Comparison of ENCODE assay signal across 10 cellular contexts in genomic region chr1:202007703-202008489, GRCh38. TPM values are rescaled to one million over a fixed set of nuclear protein-coding genes. Genes with fewer than 3 reads are reported as not detected.
DNase-seq lines count a peak whose midpoint lies in the region; ATAC-seq, FAIRE-seq and TF ChIP-seq lines count a peak whose summit lies in the region.
"Had no signal": no experiment of that assay in that cellular context is flagged by ENCODE, and none has a peak within 500 bp of the region (broad histone marks: within the 10 kb centered on the region; RNA-seq: fewer than 3 reads in every experiment).

No MANE protein-coding gene starts in this region.

- peak overlapping the region; percentile 58; the same call in 1 of the 2 replicates for H2AK5ac ChIP-seq in H1 (ENCODE audit: low read depth, low read length)

- H3K18ac ChIP-seq in H1 (ENCODE audit: extremely low read depth, low read length): peak overlapping the region; percentile 85

- peak; percentile 98 for DNase-seq in DMS53 (lab: John Stamatoyannopoulos, UW)
- DNase-seq in NCI-H2196 treated with DMSO at 0.1 percent for 48 hours (lab: John Stamatoyannopoulos, UW; ENCODE audit: unreplicated experiment): peak; percentile 19
- peak; percentile 82 for DNase-seq in H1 (ENCODE audit: low read depth in 1 of 2, low spot score in 2 of 2)
- no peak for DNase-seq in activated naive CD4-positive, alpha-beta T cell treated with anti-CD3 and anti-CD28 coated beads for 36 hours
- DNase-seq in UCSD-AML1 (lab: John Stamatoyannopoulos, UW; ENCODE audit: unreplicated experiment): no peak
- no peak for DNase-seq in brain microvascular endothelial cell
- DNase-seq: activated naive CD8-positive, alpha-beta T cell treated with anti-CD3 and anti-CD28 coated beads, Interleukin-2, amount 50 U/mL, for 24 hours had no signal

- H3K27me3 Mint-ChIP-seq in activated naive CD4-positive, alpha-beta T cell treated with anti-CD3 and anti-CD28 coated beads for 36 hours (ENCODE audit: low read depth): no peaks in the 10 kb centered on the region
- H3K27me3 Mint-ChIP-seq: activated naive CD8-positive, alpha-beta T cell treated with anti-CD3 and anti-CD28 coated beads, Interleukin-2, amount 50 U/mL, for 24 hours had no signal

- 0 out of 4 replicates have a peak, but pooled peaks of 1 of the 2 experiments have one; percentile 3 for TF ChIP-seq RAD21 in H1 (IDR thresholded peaks at IDR 0.05 in 1 of 2, conservative IDR thresholded peaks at IDR 0.05 in 1 of 2; ENCODE audit: low read depth in 2 of 2, low read length in 2 of 2)

- TF ChIP-seq CTCF in H1 (IDR thresholded peaks at IDR 0.05; ENCODE audit: control extremely low read depth in 1 of 3, insufficient read depth in 1 of 3, low read depth in 1 of 3, low read length in 3 of 3): no peak
- TF ChIP-seq CTCF in brain microvascular endothelial cell (IDR thresholded peaks at IDR 0.05; ENCODE audit: low read depth, low read length, missing control alignments): no peak

- peak overlapping the region; percentile 98 for H2BK5ac ChIP-seq in H1 (ENCODE audit: low read depth, low read length)

- peak; percentile 24 to 87; a peak in 2 of 3 replicates for TF ChIP-seq EP300 in H1 (IDR thresholded peaks at IDR 0.05; ENCODE audit: borderline replicate concordance in 1 of 2, low read depth in 2 of 2, low read length in 2 of 2)

- peaks cover 0 to 13% of the 10 kb centered on the region in 2 experiments; a peak in 1 of 4 replicates for H3K79me2 ChIP-seq in H1 (ENCODE audit: control insufficient read depth in 1 of 2, insufficient read depth in 2 of 2, low read length in 2 of 2)

- in situ Hi-C loops in brain microvascular endothelial cell (cut with HindIII; ENCODE audit: low pct_ligation_motif_present, low sequenced_read_pairs): loop anchor here (25.0 kb wide), 1 partner anchor 129 kb away; the partner anchor contains the start of gene ARL8A

- peak overlapping the region; percentile 94 for H2BK20ac ChIP-seq in H1 (ENCODE audit: low read length)

- H4K5ac ChIP-seq in H1 (ENCODE audit: insufficient read length, low read depth, low read length): peak overlapping the region; percentile 97

- peaks cover 10% of the 10 kb centered on the region for H3K36me3 Mint-ChIP-seq in activated naive CD4-positive, alpha-beta T cell treated with anti-CD3 and anti-CD28 coated beads for 36 hours (ENCODE audit: low read depth)

- H2BK12ac ChIP-seq in H1 (ENCODE audit: low read depth, low read length): peak overlapping the region; percentile 91

- peak overlapping the region; percentile 67 to 88 for H3K4me2 ChIP-seq in H1 (ENCODE audit: insufficient read depth in 1 of 2, low read depth in 2 of 2, low read length in 2 of 2)

- no peak overlapping the region for H3K14ac ChIP-seq in H1 (ENCODE audit: insufficient read length)

- H3K36me3 ChIP-seq in H1 (ENCODE audit: control insufficient read depth in 2 of 4, insufficient read depth in 4 of 4, low read length in 3 of 4): peaks cover 14 to 36% (median 20%) of the 10 kb centered on the region in 4 experiments; a peak in 7 of 8 replicates
- H3K36me3 ChIP-seq in mucosa of rectum (ENCODE audit: control insufficient read depth in 2 of 2, insufficient read depth in 2 of 2, low read length in 2 of 2): peaks cover 43 to 60% of the 10 kb centered on the region in 2 donors
- H3K36me3 ChIP-seq in brain microvascular endothelial cell (replicated peaks): peaks cover 24% of the 10 kb centered on the region

- H4K8ac ChIP-seq in H1 (ENCODE audit: extremely low read depth, insufficient read depth, low read length): no peak overlapping the region; the same call in none of the 2 replicates

- no peak overlapping the region for H3K56ac ChIP-seq in H1 (replicated peaks; ENCODE audit: insufficient read length, low read depth, low read length)

- no peaks in the 10 kb centered on the region for H3K27me3 ChIP-seq in H1 (replicated peaks in 1 of 4; ENCODE audit: control insufficient read depth in 3 of 4, extremely low read depth in 1 of 4, insufficient read depth in 3 of 4, low read length in 3 of 4)
- no peaks in the 10 kb centered on the region for H3K27me3 ChIP-seq in mucosa of rectum (ENCODE audit: control insufficient read depth in 2 of 2, insufficient read depth in 2 of 2, low read length in 2 of 2)
- no peaks in the 10 kb centered on the region for H3K27me3 ChIP-seq in brain microvascular endothelial cell (replicated peaks)

- peaks cover 5% of the 10 kb centered on the region for H3K79me1 ChIP-seq in H1 (ENCODE audit: low read depth, low read length)

- no peak for ATAC-seq in HG03469 (IDR thresholded peaks at IDR 0.05; ENCODE audit: unreplicated experiment)
- ATAC-seq: activated naive CD8-positive, alpha-beta T cell treated with anti-CD3 and anti-CD28 coated beads, Interleukin-2, amount 50 U/mL, for 24 hours had no signal

- H3K4me3 ChIP-seq in H1 (ENCODE audit: extremely low read depth in 1 of 4, insufficient read depth in 2 of 4, low read depth in 3 of 4, low read length in 4 of 4) (peak overlapping the region; percentile 19 to 48 (median 24); a peak in 7 of 8 replicates), mucosa of rectum (ENCODE audit: low read length in 2 of 2) (peak overlapping the region; percentile 31 to 54), brain microvascular endothelial cell (ENCODE audit: low read depth, low read length) (no peak overlapping the region)

- CTCF ChIA-PET in H1 (lab: Charles Lee; ENCODE audit: partially characterized antibody): interaction anchor here (0.7 to 27.9 kb wide), 37 partner anchors 9 to 199 kb away, joined by 3 to 1014 read pairs (median 4); partner anchors contain the start of genes GPR37L1 and RNPEP
- CTCF ChIA-PET in activated naive CD4-positive, alpha-beta T cell treated with anti-CD3 and anti-CD28 coated beads for 36 hours (lab: Charles Lee): interaction anchor here (0.8 to 3.2 kb wide), 9 partner anchors 10 to 331 kb away, joined by 3 to 14 read pairs (median 3); no protein-coding TSS in a partner anchor

- no peak for TF ChIP-seq POLR2A in H1 (IDR thresholded peaks at IDR 0.05; ENCODE audit: control extremely low read depth in 1 of 2, low read depth in 2 of 2, low read length in 2 of 2)

- H3K27ac ChIP-seq in H1 (ENCODE audit: low read depth, low read length): peak overlapping the region; percentile 85
- H3K27ac ChIP-seq in mucosa of rectum (ENCODE audit: low read depth in 2 of 2, low read length in 2 of 2): peak overlapping the region; percentile 87 to 90
- H3K27ac ChIP-seq in brain microvascular endothelial cell: no peak overlapping the region

- peak overlapping the region; percentile 97; the same call in 1 of the 2 replicates for H2BK15ac ChIP-seq in H1 (ENCODE audit: low read length)

- 35% methylated on average over 9 of the region's 12 CpGs; no CpG with 5 or more reads in 1 of the 2 experiments for WGBS in H1 (ENCODE audit: extremely low coverage in 1 of 2, insufficient coverage in 1 of 2, insufficient read length in 1 of 2, insufficient replicate concordance in 2 of 2, low coverage in 1 of 2, low lambda C conversion rate in 2 of 2, missing lambda C conversion rate in 1 of 2), 2 experiments

- H2BK120ac ChIP-seq in H1 (replicated peaks; ENCODE audit: low read depth, low read length): peak overlapping the region; percentile 98

- POLR2A ChIA-PET in H1 (lab: Charles Lee; ENCODE audit: partially characterized antibody): interaction anchor here (0.7 to 6.4 kb wide), 22 partner anchors 8 to 146 kb away, joined by 3 to 98 read pairs (median 4); partner anchors contain the start of genes GPR37L1, LMOD1, RNPEP and TIMM17A

- no peak overlapping the region for H3K27ac Mint-ChIP-seq in activated naive CD4-positive, alpha-beta T cell treated with anti-CD3 and anti-CD28 coated beads for 36 hours
- H3K27ac Mint-ChIP-seq: activated naive CD8-positive, alpha-beta T cell treated with anti-CD3 and anti-CD28 coated beads, Interleukin-2, amount 50 U/mL, for 24 hours had no signal

- H4K20me1 ChIP-seq in H1 (replicated peaks in 1 of 2; ENCODE audit: control insufficient read depth in 1 of 2, insufficient read depth in 2 of 2, low read length in 2 of 2): peaks cover 2 to 4% of the 10 kb centered on the region in 2 experiments

- H3K9ac ChIP-seq in H1 (replicated peaks in 1 of 4; ENCODE audit: extremely low read depth in 1 of 4, low read depth in 3 of 4, low read length in 3 of 4) (peak overlapping the region in 2 of 4 experiments; percentile 25 to 35; a peak in 3 of 7 replicates), mucosa of rectum (ENCODE audit: low read depth in 1 of 2, low read length in 2 of 2) (peak overlapping the region; percentile 53 to 66)

- H4K91ac ChIP-seq in H1 (replicated peaks; ENCODE audit: insufficient read length, low read length): peak overlapping the region; percentile 99

- no peak overlapping the region for H2AFZ ChIP-seq in H1 (ENCODE audit: low read length)

- H3K9me3 Mint-ChIP-seq in activated naive CD4-positive, alpha-beta T cell treated with anti-CD3 and anti-CD28 coated beads for 36 hours: no peaks in the 10 kb centered on the region
- H3K9me3 Mint-ChIP-seq: activated naive CD8-positive, alpha-beta T cell treated with anti-CD3 and anti-CD28 coated beads, Interleukin-2, amount 50 U/mL, for 24 hours had no signal

- H3K23ac ChIP-seq in H1 (ENCODE audit: insufficient read length): no peak overlapping the region

- H3K4ac ChIP-seq in H1 (replicated peaks; ENCODE audit: insufficient read length, low read depth, low read length): peak overlapping the region; percentile 71

- H3K23me2 ChIP-seq in H1 (ENCODE audit: low read depth, low read length): peaks cover 9% of the 10 kb centered on the region

- H3K4me1 Mint-ChIP-seq in activated naive CD4-positive, alpha-beta T cell treated with anti-CD3 and anti-CD28 coated beads for 36 hours (ENCODE audit: low read depth): no peaks in the 10 kb centered on the region
- H3K4me1 Mint-ChIP-seq: activated naive CD8-positive, alpha-beta T cell treated with anti-CD3 and anti-CD28 coated beads, Interleukin-2, amount 50 U/mL, for 24 hours had no signal

- no peak for FAIRE-seq in H1 (lab: Jason Lieb, UNC)
- FAIRE-seq: D721Med had no signal

- intact Hi-C loops in activated naive CD4-positive, alpha-beta T cell treated with anti-CD3 and anti-CD28 coated beads for 36 hours (cut with micrococcal nuclease): no loop called here

- H3K9me3 ChIP-seq in H1 (ENCODE audit: insufficient read depth in 2 of 2, low read depth in 1 of 2, low read length in 1 of 2): no peaks in the 10 kb centered on the region
- no peaks in the 10 kb centered on the region for H3K9me3 ChIP-seq in mucosa of rectum (ENCODE audit: control insufficient read depth in 2 of 2, low read length in 2 of 2)

- H3K4me3 Mint-ChIP-seq in activated naive CD4-positive, alpha-beta T cell treated with anti-CD3 and anti-CD28 coated beads for 36 hours: no peak overlapping the region
- H3K4me3 Mint-ChIP-seq: activated naive CD8-positive, alpha-beta T cell treated with anti-CD3 and anti-CD28 coated beads, Interleukin-2, amount 50 U/mL, for 24 hours had no signal

- peaks cover 12 to 39% (median 31%) of the 10 kb centered on the region in 4 experiments for H3K4me1 ChIP-seq in H1 (replicated peaks in 1 of 4; ENCODE audit: control insufficient read depth in 3 of 4, insufficient read depth in 4 of 4, low read length in 3 of 4)
- peaks cover 20% of the 10 kb centered on the region in 2 donors for H3K4me1 ChIP-seq in mucosa of rectum (ENCODE audit: control insufficient read depth in 2 of 2, insufficient read depth in 2 of 2, low read length in 2 of 2)

RNA-seq across cellular contexts. Expression of gene ELF3, which starts 2.5 kb away (rescaled TPM):
- 15.6 and 17.3 TPM in 2 replicates for total RNA-seq in H1 (2021; fragmentation: NEBNext Ultra II Directional; extraction: Animal tissue kit (Norgen Biotek cat#: 25700))
- polyA plus RNA-seq in H1 (2011; rRNA removed): 25.0 and 32.0 TPM in 2 replicates
- 28.5 TPM for polyA plus RNA-seq in H1 (2011; cell fraction: cytosol; rRNA removed)
- 67.2 TPM for polyA plus RNA-seq in H1 (2011; cell fraction: nucleus; rRNA removed)
- 19.0 to 24.5 TPM (median 23.7 TPM) in 4 replicates for polyA plus RNA-seq in H1 (2012, experiment 1 of 2)
- polyA plus RNA-seq in H1 (2012, experiment 2 of 2): 23.1 TPM
- 3.6 TPM for polyA plus RNA-seq in H1 (2013, experiment 1 of 2)
- polyA plus RNA-seq in H1 (2013, experiment 2 of 2): 3.4 TPM
- 34.1 and 39.4 TPM in 2 replicates for polyA minus RNA-seq in H1 (2011; rRNA and poly(A)+ RNA removed)
- 26.3 TPM for polyA minus RNA-seq in H1 (2011; cell fraction: cytosol; rRNA and poly(A)+ RNA removed)
- polyA minus RNA-seq in H1 (2011; cell fraction: nucleus; rRNA and poly(A)+ RNA removed): 37.4 TPM
- total RNA-seq in activated naive CD4-positive, alpha-beta T cell treated with anti-CD3 and anti-CD28 coated beads for 36 hours: under 1 TPM; 0.27 to 0.31 TPM

RNA-seq across cellular contexts. Expression of gene RNPEP, which starts 25.4 kb away (rescaled TPM):
- total RNA-seq in H1 (2021; fragmentation: NEBNext Ultra II Directional; extraction: Animal tissue kit (Norgen Biotek cat#: 25700)): 45.2 and 51.1 TPM in 2 replicates
- 34.1 and 47.0 TPM in 2 replicates for polyA plus RNA-seq in H1 (2011; rRNA removed)
- polyA plus RNA-seq in H1 (2011; cell fraction: cytosol; rRNA removed): 35.4 TPM
- polyA plus RNA-seq in H1 (2011; cell fraction: nucleus; rRNA removed): 55.7 TPM
- polyA plus RNA-seq in H1 (2012, experiment 1 of 2): 45.9 to 70.9 TPM (median 49.9 TPM) in 4 replicates
- 63.1 TPM for polyA plus RNA-seq in H1 (2012, experiment 2 of 2)
- 32.3 TPM for polyA plus RNA-seq in H1 (2013, experiment 1 of 2)
- 33.6 TPM for polyA plus RNA-seq in H1 (2013, experiment 2 of 2)
- polyA minus RNA-seq in H1 (2011; rRNA and poly(A)+ RNA removed): 40.7 and 45.9 TPM in 2 replicates
- 23.0 TPM for polyA minus RNA-seq in H1 (2011; cell fraction: cytosol; rRNA and poly(A)+ RNA removed)
- polyA minus RNA-seq in H1 (2011; cell fraction: nucleus; rRNA and poly(A)+ RNA removed): 17.4 TPM
- 10 to 100 TPM; 43.4 to 44.4 TPM for total RNA-seq in activated naive CD4-positive, alpha-beta T cell treated with anti-CD3 and anti-CD28 coated beads for 36 hours

RNA-seq across cellular contexts. Expression of gene TIMM17A, which starts 52.6 kb away (rescaled TPM):
- total RNA-seq in H1 (2021; fragmentation: NEBNext Ultra II Directional; extraction: Animal tissue kit (Norgen Biotek cat#: 25700)): 54.3 and 57.1 TPM in 2 replicates
- polyA plus RNA-seq in H1 (2011; rRNA removed): 15.9 and 30.3 TPM in 2 replicates
- polyA plus RNA-seq in H1 (2011; cell fraction: cytosol; rRNA removed): 35.4 TPM
- polyA plus RNA-seq in H1 (2011; cell fraction: nucleus; rRNA removed): 14.3 TPM
- 37.6 to 47.3 TPM (median 42.5 TPM) in 4 replicates for polyA plus RNA-seq in H1 (2012, experiment 1 of 2)
- polyA plus RNA-seq in H1 (2012, experiment 2 of 2): 7.9 TPM
- polyA plus RNA-seq in H1 (2013, experiment 1 of 2): 30.7 TPM
- polyA plus RNA-seq in H1 (2013, experiment 2 of 2): 32.7 TPM
- 19.5 and 29.5 TPM in 2 replicates for polyA minus RNA-seq in H1 (2011; rRNA and poly(A)+ RNA removed)
- polyA minus RNA-seq in H1 (2011; cell fraction: cytosol; rRNA and poly(A)+ RNA removed): 11.4 TPM
- polyA minus RNA-seq in H1 (2011; cell fraction: nucleus; rRNA and poly(A)+ RNA removed): 17.0 TPM
- total RNA-seq in activated naive CD4-positive, alpha-beta T cell treated with anti-CD3 and anti-CD28 coated beads for 36 hours: 10 to 100 TPM; 52.6 to 54.4 TPM

Comparison
In these comparisons a context has a peak if more than half of its experiments do, and no peak if none do; other contexts are left out.
1. DNase-seq: peak in DMS53 (single experiment), NCI-H2196 treated with DMSO at 0.1 percent for 48 hours (single experiment) and H1 (2 of 2); none in activated naive CD4-positive, alpha-beta T cell treated with anti-CD3 and anti-CD28 coated beads for 36 hours (single experiment), UCSD-AML1 (single experiment) and brain microvascular endothelial cell (single experiment).
2. RNA of gene ELF3, which starts 2.5 kb away (total RNA-seq): 15.6 to 17.3 TPM in H1; 0.27 to 0.31 TPM in activated naive CD4-positive, alpha-beta T cell treated with anti-CD3 and anti-CD28 coated beads for 36 hours; every median in the first group is over 10 times any median in the second.